In genomic region chr9:36074870-36075532, GRCh38 we compare ENCODE assay signal across 9 cellular contexts. TPM values are rescaled to one million over a fixed set of nuclear protein-coding genes. Genes with fewer than 3 reads are reported as not detected.
DNase-seq lines count a peak whose midpoint lies in the region; ATAC-seq and TF ChIP-seq lines count a peak whose summit lies in the region.
"Had no signal": no experiment of that assay in that cellular context is flagged by ENCODE, and none has a peak within 500 bp of the region (broad histone marks: within the 10 kb centered on the region; RNA-seq: fewer than 3 reads in every experiment).

No MANE protein-coding gene starts in this region.

- peak in 1 of 4 experiments; percentile 7 for TF ChIP-seq CTCF in gastroesophageal sphincter (IDR thresholded peaks at IDR 0.05)
- TF ChIP-seq CTCF in GM13976 (IDR thresholded peaks at IDR 0.05; ENCODE audit: borderline replicate concordance, control extremely low read depth, extremely low read depth, insufficient read depth, missing control alignments) = no peak

- H3K36me3 ChIP-seq in SK-N-MC (ENCODE audit: insufficient read depth, low read length) = no peaks in the 10 kb centered on the region
- no peaks in the 10 kb centered on the region for H3K36me3 ChIP-seq in gastroesophageal sphincter

- DNase-seq in Daoy (ENCODE audit: low read depth) = peak; percentile 12
- DNase-seq in SK-N-MC (ENCODE audit: low read depth, low spot score) = peak; percentile 18
- DNase-seq in posterior cingulate gyrus = peak in 9 of 10 donors; percentile 21 to 91 (median 57)
- DNase-seq in effector CD8-positive, alpha-beta T cell (lab: John Stamatoyannopoulos, UW) = no peak
- no peak for DNase-seq in NCI-H2107 treated with DMSO at 0.1 percent for 48 hours (lab: John Stamatoyannopoulos, UW; ENCODE audit: unreplicated experiment)
- DNase-seq in germinal center (ENCODE audit: low spot score) = no peak
- no peak for DNase-seq in GM13976 (ENCODE audit: low spot score)
- DNase-seq: cortex of kidney had no signal

- H3K9ac ChIP-seq in SK-N-MC (ENCODE audit: insufficient read length) = peak overlapping the region; percentile 49

- in situ Hi-C loops in GM13976 (cut with MboI; ENCODE audit: low sequenced_read_pairs, unreplicated experiment) = no loop called here

- H3K27me3 ChIP-seq in gastroesophageal sphincter = no peaks in the 10 kb centered on the region

- intact Hi-C loops in posterior cingulate gyrus (cut with DNase I) = no loop called here

- no peak for TF ChIP-seq EP300 in gastroesophageal sphincter (IDR thresholded peaks at IDR 0.05)

- peak overlapping the region; percentile 77 for H3K27ac ChIP-seq in SK-N-MC
- peak overlapping the region in 3 of 4 donors; percentile 12 to 65 (median 30) for H3K27ac ChIP-seq in gastroesophageal sphincter

- H3K9me3 ChIP-seq in SK-N-MC (ENCODE audit: low read depth, low read length) = no peaks in the 10 kb centered on the region
- no peaks in the 10 kb centered on the region for H3K9me3 ChIP-seq in gastroesophageal sphincter

- H3K4me3 ChIP-seq in SK-N-MC (peak overlapping the region; percentile 69), gastroesophageal sphincter (no peak overlapping the region)

- 0% methylated on average over 1 of the region's 2 CpGs for WGBS in gastroesophageal sphincter (ENCODE audit: low coverage in 1 of 2), 2 donors

- H3K4me1 ChIP-seq in gastroesophageal sphincter = peaks cover 7 to 22% (median 7%) of the 10 kb centered on the region in 3 donors

- no peak for TF ChIP-seq POLR2A in gastroesophageal sphincter (IDR thresholded peaks at IDR 0.05)

- peak; percentile 89 for ATAC-seq in gastroesophageal sphincter

RNA-seq across cellular contexts. Expression of gene RECK, which starts 38.3 kb away (rescaled TPM):
- total RNA-seq in Daoy (2014; rRNA removed; shearing (Covaris generic)) = 6.2 and 7.6 TPM in 2 replicates
- 10 to 100 TPM; 12.6 to 29.5 (median 18.6) TPM for total RNA-seq in gastroesophageal sphincter

Comparison
In these comparisons a context has a peak if more than half of its experiments do, and no peak if none do; other contexts are left out.
1. DNase-seq: peak in Daoy (single experiment), SK-N-MC (single experiment) and posterior cingulate gyrus (9 of 10); none in effector CD8-positive, alpha-beta T cell (single experiment), NCI-H2107 treated with DMSO at 0.1 percent for 48 hours (single experiment), germinal center (single experiment) and GM13976 (single experiment).